In genomic region chr19:28242317-28242927, GRCh38 we compare ENCODE assay signal across 8 cellular contexts.
DNase-seq lines count a peak whose midpoint lies in the region; TF ChIP-seq lines count a peak whose summit lies in the region.

No MANE protein-coding gene starts in this region.

- H3K27me3 ChIP-seq in Caco-2 (replicated peaks; ENCODE audit: control insufficient read depth, insufficient read depth, low read length) = no peaks in the 10 kb centered on the region
- H3K27me3 ChIP-seq in tibial nerve = no peaks in the 10 kb centered on the region
- H3K27me3 ChIP-seq in suprapubic skin = no peaks in the 10 kb centered on the region

- H3K9me3 ChIP-seq in Caco-2 = no peaks in the 10 kb centered on the region
- H3K9me3 ChIP-seq in tibial nerve = no peaks in the 10 kb centered on the region
- no peaks in the 10 kb centered on the region for H3K9me3 ChIP-seq in suprapubic skin

- H3K36me3 Mint-ChIP-seq in Caco-2 (ENCODE audit: insufficient read depth, unreplicated experiment) (no peaks in the 10 kb centered on the region), glutamatergic neuron (ENCODE audit: unreplicated experiment) (no peaks in the 10 kb centered on the region)

- intact Hi-C loops in Caco-2 (cut with micrococcal nuclease; ENCODE audit: unreplicated experiment) = loop anchor here (10.0 kb wide), 1 partner anchor 268 kb away; no protein-coding TSS in a partner anchor

- TF ChIP-seq EP300 in tibial nerve (IDR thresholded peaks at IDR 0.05) = no peak
- TF ChIP-seq EP300 in suprapubic skin (IDR thresholded peaks at IDR 0.05) = no peak

- H3K27ac ChIP-seq in tibial nerve = no peak overlapping the region
- no peak overlapping the region for H3K27ac ChIP-seq in suprapubic skin

- H3K27me3 Mint-ChIP-seq in Caco-2 (ENCODE audit: insufficient read depth, unreplicated experiment) (no peaks in the 10 kb centered on the region), glutamatergic neuron (ENCODE audit: unreplicated experiment) (no peaks in the 10 kb centered on the region)

- no TSS peak for BruUV-seq in Caco-2 (replicated peaks; lab: Mats Ljungman, UMichigan)

- peak; percentile 27 to 45 for TF ChIP-seq CTCF in Caco-2 (IDR thresholded peaks at IDR 0.05; ENCODE audit: insufficient read depth in 1 of 2, low read depth in 1 of 2, low read length in 1 of 2, severe bottlenecking in 1 of 2, unreplicated experiment in 1 of 2)
- TF ChIP-seq CTCF in glutamatergic neuron (IDR thresholded peaks at IDR 0.05; ENCODE audit: partially characterized antibody, unreplicated experiment) = peak; percentile 79
- TF ChIP-seq CTCF in tibial nerve (IDR thresholded peaks at IDR 0.05) = peak in 4 of 5 experiments; percentile 16 to 62 (median 31)
- TF ChIP-seq CTCF in suprapubic skin (IDR thresholded peaks at IDR 0.05) = peak in 1 of 2 donors; percentile 43

- DNase-seq in Caco-2 (peak in 1 of 2 experiments; percentile 25), HEK293T (ENCODE audit: extremely low spot score) (peak; percentile 13), SHP77 (lab: John Stamatoyannopoulos, UW) (peak; percentile 9 to 57), glutamatergic neuron (no peak), tibial nerve (ENCODE audit: low spot score in 2 of 2) (peak in 1 of 2 donors; percentile 32), suprapubic skin (ENCODE audit: low spot score in 2 of 2) (no peak), NCI-H1694 treated with DMSO at 0.1 percent for 48 hours (lab: John Stamatoyannopoulos, UW) (no peak), HuH-7.5 (ENCODE audit: low spot score) (no peak)

- TF ChIP-seq POLR2A in tibial nerve (IDR thresholded peaks at IDR 0.05) (no peak), suprapubic skin (IDR thresholded peaks at IDR 0.05) (no peak)

- H3K4me3 Mint-ChIP-seq in Caco-2 (ENCODE audit: unreplicated experiment) (no peak overlapping the region), glutamatergic neuron (ENCODE audit: unreplicated experiment) (no peak overlapping the region)

- CTCF ChIA-PET in Caco-2 (lab: Charles Lee) (interaction anchor here (0.5 kb wide), 1 partner anchor 131 kb away, joined by 5 read pairs; no protein-coding TSS in a partner anchor), HEK293T (lab: Yijun Ruan, JAX) (interaction anchor here (0.6 to 0.8 kb wide), 2 partner anchors 12 to 637 kb away, joined by 3 to 4 read pairs; no protein-coding TSS in a partner anchor)

- POLR2A ChIA-PET in Caco-2 (lab: Charles Lee) = no interaction called here
- POLR2A ChIA-PET in HEK293T (lab: Yijun Ruan, JAX) = no interaction called here

- no peaks in the 10 kb centered on the region for H3K9me3 Mint-ChIP-seq in Caco-2 (ENCODE audit: unreplicated experiment)
- H3K9me3 Mint-ChIP-seq in glutamatergic neuron (ENCODE audit: unreplicated experiment) = no peaks in the 10 kb centered on the region

- H3K4me1 Mint-ChIP-seq in Caco-2 (ENCODE audit: low read depth, unreplicated experiment) (no peaks in the 10 kb centered on the region), glutamatergic neuron (ENCODE audit: low read depth, unreplicated experiment) (peaks cover 3% of the 10 kb centered on the region)

- H3K36me3 ChIP-seq in Caco-2 (ENCODE audit: control insufficient read depth, insufficient read depth, low read length) (no peaks in the 10 kb centered on the region), tibial nerve (no peaks in the 10 kb centered on the region), suprapubic skin (no peaks in the 10 kb centered on the region)

- no peaks in the 10 kb centered on the region for H3K4me1 ChIP-seq in Caco-2
- no peaks in the 10 kb centered on the region for H3K4me1 ChIP-seq in tibial nerve
- H3K4me1 ChIP-seq in suprapubic skin = peaks cover 3% of the 10 kb centered on the region

- H3K4me3 ChIP-seq in Caco-2 (ENCODE audit: low read depth, low read length) = no peak overlapping the region
- H3K4me3 ChIP-seq in tibial nerve = no peak overlapping the region
- H3K4me3 ChIP-seq in suprapubic skin = no peak overlapping the region

- 53 to 62% methylated on average over 7 of the region's 7 CpGs for WGBS in tibial nerve, 2 donors
- 44% methylated on average over 7 of the region's 7 CpGs for WGBS in suprapubic skin

- H3K27ac Mint-ChIP-seq in Caco-2 (ENCODE audit: unreplicated experiment) (no peak overlapping the region), glutamatergic neuron (ENCODE audit: unreplicated experiment) (no peak overlapping the region)

TF ChIP-seq in HEK293T, 16 proteins besides CTCF, POLR2A, EP300 and RAD21:
- TF ChIP-seq FOXA1 (IDR thresholded peaks at IDR 0.05) = no peak
- TF ChIP-seq TARDBP (IDR thresholded peaks at IDR 0.05) = no peak
- no peak for TF ChIP-seq HDGF (IDR thresholded peaks at IDR 0.05; ENCODE audit: borderline replicate concordance)
- no peak for TF ChIP-seq ZNF384 (IDR thresholded peaks at IDR 0.05)
- TF ChIP-seq, protein P1, sequence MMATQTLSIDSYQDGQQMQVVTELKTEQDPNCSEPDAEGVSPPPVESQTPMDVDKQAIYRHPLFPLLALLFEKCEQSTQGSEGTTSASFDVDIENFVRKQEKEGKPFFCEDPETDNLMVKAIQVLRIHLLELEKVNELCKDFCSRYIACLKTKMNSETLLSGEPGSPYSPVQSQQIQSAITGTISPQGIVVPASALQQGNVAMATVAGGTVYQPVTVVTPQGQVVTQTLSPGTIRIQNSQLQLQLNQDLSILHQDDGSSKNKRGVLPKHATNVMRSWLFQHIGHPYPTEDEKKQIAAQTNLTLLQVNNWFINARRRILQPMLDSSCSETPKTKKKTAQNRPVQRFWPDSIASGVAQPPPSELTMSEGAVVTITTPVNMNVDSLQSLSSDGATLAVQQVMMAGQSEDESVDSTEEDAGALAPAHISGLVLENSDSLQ (IDR thresholded peaks at IDR 0.05) = no peak
- no peak for TF ChIP-seq SUZ12 (IDR thresholded peaks at IDR 0.05)
- no peak for TF ChIP-seq FOXK2 (IDR thresholded peaks at IDR 0.05)
- no peak for TF ChIP-seq BHLHE40 (IDR thresholded peaks at IDR 0.05; ENCODE audit: borderline replicate concordance)
- no peak for TF ChIP-seq SP1 (IDR thresholded peaks at IDR 0.05)
- no peak for TF ChIP-seq ARNT (IDR thresholded peaks at IDR 0.05)
- TF ChIP-seq FOXM1 (IDR thresholded peaks at IDR 0.05; ENCODE audit: borderline replicate concordance) = no peak

Comparison
In these comparisons a context has a peak if more than half of its experiments do, and no peak if none do; other contexts are left out.
1. DNase-seq: peak in HEK293T (single experiment) and SHP77 (2 of 2); none in glutamatergic neuron (single experiment), suprapubic skin (0 of 2), NCI-H1694 treated with DMSO at 0.1 percent for 48 hours (single experiment) and HuH-7.5 (single experiment).